In the genomic region with DNA sequence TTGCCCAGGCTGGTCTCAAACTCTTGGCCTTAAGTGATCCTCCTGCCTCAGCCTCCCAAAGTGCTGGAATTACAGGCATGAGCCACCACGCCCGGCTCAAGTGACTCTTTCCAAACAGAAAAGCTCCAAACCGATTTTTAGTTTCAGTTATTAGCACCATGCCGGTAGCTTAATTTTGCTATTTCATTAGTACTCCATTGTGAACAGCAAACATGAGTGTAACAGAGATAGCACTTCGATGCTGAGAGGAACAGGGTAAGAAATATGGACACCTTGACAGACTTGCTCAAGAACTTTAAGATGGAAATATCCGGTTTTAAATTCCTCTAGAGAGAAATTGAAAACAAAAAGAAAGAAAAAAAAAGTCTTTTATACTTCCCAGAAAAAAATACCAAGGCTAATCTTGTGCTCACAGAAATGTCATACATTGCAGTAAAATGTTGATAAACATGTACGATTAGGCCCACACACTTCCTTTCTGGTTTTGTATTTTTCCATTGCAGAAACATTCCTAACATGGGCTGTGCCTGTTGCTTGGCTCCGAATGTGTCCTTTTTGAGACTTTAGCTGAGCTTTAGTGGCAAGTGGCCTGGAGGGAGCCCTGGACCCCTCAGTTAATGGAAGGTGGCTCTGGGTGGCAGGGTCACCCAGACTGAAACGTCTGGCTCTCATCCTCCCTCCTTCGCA, we compare ENCODE assay signal across 1 cellular context.
TF ChIP-seq lines count a peak whose summit lies in the region.

No MANE protein-coding gene starts in this region.

TF ChIP-seq in endothelial cell of umbilical vein, 7 proteins besides CTCF, POLR2A, EP300 and RAD21:
- no peak for TF ChIP-seq EZH2 (IDR thresholded peaks at IDR 0.05; ENCODE audit: borderline replicate concordance, low read depth, low read length, severe bottlenecking)
- no peak for TF ChIP-seq FOS (IDR thresholded peaks at IDR 0.05; ENCODE audit: borderline replicate concordance, insufficient read depth, low read length)
- peak; percentile 29 for TF ChIP-seq JUN (IDR thresholded peaks at IDR 0.05; ENCODE audit: borderline replicate concordance, insufficient read depth, insufficient read length, low read depth)
- TF ChIP-seq MYC (IDR thresholded peaks at IDR 0.05; ENCODE audit: low read depth, low read length), result no peak
